Comparison of ENCODE assay signal across 38 cellular contexts in genomic region chrX:150972450-150972849, GRCh38.
"Had no signal": no experiment of that assay in that cellular context is flagged by ENCODE, and none has a peak within 500 bp of the region (broad histone marks: within the 10 kb centered on the region; RNA-seq: fewer than 3 reads in every experiment).

No MANE protein-coding gene starts in this region.

- H3K9me3 ChIP-seq: ascending aorta had no signal

- FAIRE-seq: bronchial epithelial cell, TTC549 had no signal

- H3K27ac ChIP-seq: ascending aorta, cardiac muscle cell, VCaP had no signal

- ATAC-seq: activated CD4-positive, alpha-beta T cell treated with anti-CD3 and anti-CD28 coated beads for 36 hours; activated CD8-positive, alpha-beta memory T cell treated with anti-CD3 and anti-CD28 coated beads, Interleukin-2, amount 10 ng/mL, durations not matched to agents 7 days and 5 days; activated CD8-positive, alpha-beta T cell treated with anti-CD3 and anti-CD28 coated beads, Interleukin-2, amount 10 ng/mL, durations not matched to agents 7 days and 5 days; activated naive CD8-positive, alpha-beta T cell treated with anti-CD3 and anti-CD28 coated beads, Interleukin-2, amount 50 U/mL, for 24 hours had no signal

- H3K4me3 Mint-ChIP-seq: activated B cell treated with CpG ODN at 0.5 μM for 24 hours; activated CD4-positive, alpha-beta memory T cell treated with anti-CD3 and anti-CD28 coated beads, Interleukin-2, amount 10 ng/mL, durations not matched to agents 7 days and 5 days; activated CD4-positive, alpha-beta T cell treated with anti-CD3 and anti-CD28 coated beads for 36 hours; activated CD4-positive, alpha-beta T cell treated with anti-CD3 and anti-CD28 coated beads, Interleukin-2, amount 10 ng/mL, durations not matched to agents 7 days and 5 days; activated CD8-positive, alpha-beta memory T cell treated with anti-CD3 and anti-CD28 coated beads, Interleukin-2, amount 10 ng/mL, durations not matched to agents 7 days and 5 days; activated CD8-positive, alpha-beta T cell treated with anti-CD3 and anti-CD28 coated beads, Interleukin-2, amount 10 ng/mL, durations not matched to agents 7 days and 5 days; activated naive CD4-positive, alpha-beta T cell treated with anti-CD3 and anti-CD28 coated beads, Interleukin-2, amount 10 ng/mL, durations not matched to agents 7 days and 5 days; activated naive CD4-positive, alpha-beta T cell treated with anti-CD3 and anti-CD28 coated beads, Interleukin-2, amount 50 U/mL, for 24 hours; activated naive CD8-positive, alpha-beta T cell; activated naive CD8-positive, alpha-beta T cell treated with anti-CD3 and anti-CD28 coated beads, Interleukin-2, amount 10 ng/mL, durations not matched to agents 7 days and 5 days; activated naive CD8-positive, alpha-beta T cell treated with anti-CD3 and anti-CD28 coated beads, Interleukin-2, amount 50 U/mL, for 24 hours; activated T-cell treated with anti-CD3 and anti-CD28 coated beads, Interleukin-2, amount 50 U/mL, for 24 hours; brain; central memory CD8-positive, alpha-beta T cell; T-helper 1 cell treated with Interleukin-12 subunit alpha and Interleukin-12 subunit beta and Interleukin-4 antibody, amounts not matched to agents 30 μg/mL and 1 μg/mL, for 36 hours; T-helper 2 cell treated with Interferon-gamma antibody and Interleukin-4, amounts not matched to agents 5 μg/mL and 100 μg/mL, for 36 hours had no signal

- H3K4me3 ChIP-seq: ascending aorta, cardiac muscle cell had no signal

- DNase-seq: activated B cell treated with CpG ODN at 0.5 μM for 24 hours; activated CD4-positive, alpha-beta memory T cell treated with anti-CD3 and anti-CD28 coated beads, Interleukin-2, amount 10 ng/mL, durations not matched to agents 7 days and 5 days; activated CD4-positive, alpha-beta T cell treated with anti-CD3 and anti-CD28 coated beads for 1 hour; activated CD4-positive, alpha-beta T cell treated with anti-CD3 and anti-CD28 coated beads for 36 hours; activated CD4-positive, alpha-beta T cell treated with anti-CD3 and anti-CD28 coated beads for 48 hours; activated CD4-positive, alpha-beta T cell treated with anti-CD3 and anti-CD28 coated beads, Interleukin-2, amount 10 ng/mL, durations not matched to agents 7 days and 5 days; activated CD4-positive, alpha-beta T cell treated with anti-CD3 and anti-CD28 coated beads, Interleukin-2, amount 50 U/mL, for 48 hours; activated CD8-positive, alpha-beta memory T cell treated with anti-CD3 and anti-CD28 coated beads for 24 hours; activated CD8-positive, alpha-beta memory T cell treated with anti-CD3 and anti-CD28 coated beads, Interleukin-2, amount 10 ng/mL, durations not matched to agents 7 days and 5 days; activated CD8-positive, alpha-beta memory T cell treated with anti-CD3 and anti-CD28 coated beads, Interleukin-2, amount 50 U/mL, for 48 hours; activated CD8-positive, alpha-beta T cell treated with anti-CD3 and anti-CD28 coated beads, Interleukin-2, amount 10 ng/mL, durations not matched to agents 7 days and 5 days; activated effector memory CD4-positive, alpha-beta T cell treated with Interleukin-2 at 50 U/mL for 16 hours; activated gamma-delta T cell; activated naive CD4-positive, alpha-beta T cell treated with anti-CD3 and anti-CD28 coated beads, Interleukin-2, amount 10 ng/mL, durations not matched to agents 7 days and 5 days; activated naive CD4-positive, alpha-beta T cell treated with Interleukin-2 at 50 U/mL for 16 hours; activated naive CD8-positive, alpha-beta T cell treated with anti-CD3 and anti-CD28 coated beads, Interleukin-2, amount 10 ng/mL, durations not matched to agents 7 days and 5 days; activated naive CD8-positive, alpha-beta T cell treated with anti-CD3 and anti-CD28 coated beads, Interleukin-2, amount 50 U/mL, for 24 hours; activated T-cell treated with anti-CD3 and anti-CD28 coated beads, Interleukin-2, amount 50 U/mL, for 24 hours; activated T-cell treated with anti-CD3 and anti-CD28 coated beads, Interleukin-2, amount 50 U/mL, for 48 hours; amygdala; anterior cingulate cortex; caudate nucleus; cerebellar nuclear complex; T-helper 1 cell; T-helper 2 cell; T-helper 9 cell had no signal

- H3K4me1 ChIP-seq: ascending aorta had no signal

- H3K27ac Mint-ChIP-seq: activated B cell treated with CpG ODN at 0.5 μM for 24 hours; activated CD4-positive, alpha-beta memory T cell treated with anti-CD3 and anti-CD28 coated beads, Interleukin-2, amount 10 ng/mL, durations not matched to agents 7 days and 5 days; activated CD4-positive, alpha-beta T cell treated with anti-CD3 and anti-CD28 coated beads for 36 hours; activated CD4-positive, alpha-beta T cell treated with anti-CD3 and anti-CD28 coated beads, Interleukin-2, amount 10 ng/mL, durations not matched to agents 7 days and 5 days; activated CD8-positive, alpha-beta memory T cell treated with anti-CD3 and anti-CD28 coated beads, Interleukin-2, amount 10 ng/mL, durations not matched to agents 7 days and 5 days; activated CD8-positive, alpha-beta T cell treated with anti-CD3 and anti-CD28 coated beads, Interleukin-2, amount 10 ng/mL, durations not matched to agents 7 days and 5 days; activated naive CD4-positive, alpha-beta T cell treated with anti-CD3 and anti-CD28 coated beads, Interleukin-2, amount 10 ng/mL, durations not matched to agents 7 days and 5 days; activated naive CD4-positive, alpha-beta T cell treated with anti-CD3 and anti-CD28 coated beads, Interleukin-2, amount 50 U/mL, for 24 hours; activated naive CD8-positive, alpha-beta T cell; activated naive CD8-positive, alpha-beta T cell treated with anti-CD3 and anti-CD28 coated beads, Interleukin-2, amount 10 ng/mL, durations not matched to agents 7 days and 5 days; activated naive CD8-positive, alpha-beta T cell treated with anti-CD3 and anti-CD28 coated beads, Interleukin-2, amount 50 U/mL, for 24 hours; activated T-cell treated with anti-CD3 and anti-CD28 coated beads, Interleukin-2, amount 50 U/mL, for 24 hours; activated T-helper 2 cell treated with anti-CD3 and anti-CD28 coated beads, Interferon-gamma antibody, Interleukin-2, Interleukin-4, amounts not matched to agents 10 μg/mL and 5 μg/mL and 100 μg/mL, durations not matched to agents 14 hours and 24 hours and 36 hours; brain; T-helper 1 cell treated with Interleukin-12 subunit alpha and Interleukin-12 subunit beta and Interleukin-4 antibody, amounts not matched to agents 30 μg/mL and 1 μg/mL, for 36 hours; T-helper 2 cell treated with Interferon-gamma antibody and Interleukin-4, amounts not matched to agents 5 μg/mL and 100 μg/mL, for 36 hours had no signal

- H3K9me3 Mint-ChIP-seq: activated B cell treated with CpG ODN at 0.5 μM for 24 hours; activated CD4-positive, alpha-beta memory T cell treated with anti-CD3 and anti-CD28 coated beads, Interleukin-2, amount 10 ng/mL, durations not matched to agents 7 days and 5 days; activated CD4-positive, alpha-beta T cell treated with anti-CD3 and anti-CD28 coated beads, Interleukin-2, amount 10 ng/mL, durations not matched to agents 7 days and 5 days; activated naive CD4-positive, alpha-beta T cell treated with anti-CD3 and anti-CD28 coated beads, Interleukin-2, amount 10 ng/mL, durations not matched to agents 7 days and 5 days; activated naive CD4-positive, alpha-beta T cell treated with anti-CD3 and anti-CD28 coated beads, Interleukin-2, amount 50 U/mL, for 24 hours; activated naive CD8-positive, alpha-beta T cell treated with anti-CD3 and anti-CD28 coated beads, Interleukin-2, amount 10 ng/mL, durations not matched to agents 7 days and 5 days; activated naive CD8-positive, alpha-beta T cell treated with anti-CD3 and anti-CD28 coated beads, Interleukin-2, amount 50 U/mL, for 24 hours; activated T-cell treated with anti-CD3 and anti-CD28 coated beads, Interleukin-2, amount 50 U/mL, for 24 hours; activated T-helper 2 cell treated with anti-CD3 and anti-CD28 coated beads, Interferon-gamma antibody, Interleukin-2, Interleukin-4, amounts not matched to agents 10 μg/mL and 5 μg/mL and 100 μg/mL, durations not matched to agents 14 hours and 24 hours and 36 hours; central memory CD8-positive, alpha-beta T cell; T-helper 1 cell treated with Interleukin-12 subunit alpha and Interleukin-12 subunit beta and Interleukin-4 antibody, amounts not matched to agents 30 μg/mL and 1 μg/mL, for 36 hours; T-helper 2 cell treated with Interferon-gamma antibody and Interleukin-4, amounts not matched to agents 5 μg/mL and 100 μg/mL, for 36 hours had no signal

- H3K27me3 Mint-ChIP-seq: activated CD4-positive, alpha-beta memory T cell treated with anti-CD3 and anti-CD28 coated beads, Interleukin-2, amount 10 ng/mL, durations not matched to agents 7 days and 5 days; activated CD4-positive, alpha-beta T cell treated with anti-CD3 and anti-CD28 coated beads, Interleukin-2, amount 10 ng/mL, durations not matched to agents 7 days and 5 days; activated CD8-positive, alpha-beta memory T cell treated with anti-CD3 and anti-CD28 coated beads, Interleukin-2, amount 10 ng/mL, durations not matched to agents 7 days and 5 days; activated naive CD4-positive, alpha-beta T cell treated with anti-CD3 and anti-CD28 coated beads, Interleukin-2, amount 50 U/mL, for 24 hours; activated naive CD8-positive, alpha-beta T cell treated with anti-CD3 and anti-CD28 coated beads, Interleukin-2, amount 10 ng/mL, durations not matched to agents 7 days and 5 days; central memory CD8-positive, alpha-beta T cell had no signal

- H3K4me1 Mint-ChIP-seq: activated B cell treated with CpG ODN at 0.5 μM for 24 hours; activated CD4-positive, alpha-beta memory T cell treated with anti-CD3 and anti-CD28 coated beads, Interleukin-2, amount 10 ng/mL, durations not matched to agents 7 days and 5 days; activated CD4-positive, alpha-beta T cell treated with anti-CD3 and anti-CD28 coated beads for 36 hours; activated CD4-positive, alpha-beta T cell treated with anti-CD3 and anti-CD28 coated beads, Interleukin-2, amount 10 ng/mL, durations not matched to agents 7 days and 5 days; activated CD8-positive, alpha-beta memory T cell treated with anti-CD3 and anti-CD28 coated beads, Interleukin-2, amount 10 ng/mL, durations not matched to agents 7 days and 5 days; activated naive CD4-positive, alpha-beta T cell treated with anti-CD3 and anti-CD28 coated beads, Interleukin-2, amount 10 ng/mL, durations not matched to agents 7 days and 5 days; activated naive CD4-positive, alpha-beta T cell treated with anti-CD3 and anti-CD28 coated beads, Interleukin-2, amount 50 U/mL, for 24 hours; activated naive CD8-positive, alpha-beta T cell treated with anti-CD3 and anti-CD28 coated beads, Interleukin-2, amount 10 ng/mL, durations not matched to agents 7 days and 5 days; activated naive CD8-positive, alpha-beta T cell treated with anti-CD3 and anti-CD28 coated beads, Interleukin-2, amount 50 U/mL, for 24 hours; brain; central memory CD8-positive, alpha-beta T cell had no signal

- H3K36me3 Mint-ChIP-seq: activated CD8-positive, alpha-beta memory T cell treated with anti-CD3 and anti-CD28 coated beads, Interleukin-2, amount 10 ng/mL, durations not matched to agents 7 days and 5 days; activated naive CD4-positive, alpha-beta T cell treated with anti-CD3 and anti-CD28 coated beads, Interleukin-2, amount 10 ng/mL, durations not matched to agents 7 days and 5 days; activated naive CD4-positive, alpha-beta T cell treated with anti-CD3 and anti-CD28 coated beads, Interleukin-2, amount 50 U/mL, for 24 hours; activated naive CD8-positive, alpha-beta T cell; activated naive CD8-positive, alpha-beta T cell treated with anti-CD3 and anti-CD28 coated beads, Interleukin-2, amount 10 ng/mL, durations not matched to agents 7 days and 5 days; brain had no signal
